21 cellular contexts compared by ENCODE assay signal in genomic region chr1:58107943-58108342, GRCh38.
"Had no signal": no experiment of that assay in that cellular context is flagged by ENCODE, and none has a peak within 500 bp of the region (broad histone marks: within the 10 kb centered on the region; RNA-seq: fewer than 3 reads in every experiment).

No MANE protein-coding gene starts in this region.

- ATAC-seq: activated CD4-positive, CD25-positive, alpha-beta regulatory T cell treated with anti-CD3 and anti-CD28 coated beads, Interleukin-2, amount 50 U/mL, for 24 hours; natural killer cell; stimulated activated effector memory CD8-positive, alpha-beta T cell treated with anti-CD3 and anti-CD28 coated beads, Interleukin-12 subunit alpha, Interleukin-12 subunit beta, amount 100 ng/mL, for 72 hours had no signal

- H3K4me3 ChIP-seq: ascending aorta, coronary artery, lung, sigmoid colon, thoracic aorta, upper lobe of left lung had no signal

- H3K4me1 ChIP-seq: ascending aorta, parathyroid adenoma, sigmoid colon, upper lobe of left lung had no signal

- H3K27ac ChIP-seq: ascending aorta, coronary artery, parathyroid adenoma, sigmoid colon, thoracic aorta, upper lobe of left lung had no signal

- DNase-seq: activated CD4-positive, alpha-beta T cell treated with anti-CD3 and anti-CD28 coated beads, Interleukin-2, amount 10 ng/mL, durations not matched to agents 7 days and 5 days; activated CD8-positive, alpha-beta memory T cell treated with anti-CD3 and anti-CD28 coated beads, Interleukin-2, amount 50 U/mL, for 4 hours; activated effector memory CD4-positive, alpha-beta T cell treated with anti-CD3 and anti-CD28 coated beads, Interleukin-2, amount 50 U/mL, for 16 hours; activated naive CD4-positive, alpha-beta T cell treated with anti-CD3 and anti-CD28 coated beads, Interleukin-2, amount 50 U/mL, for 16 hours; activated T-cell treated with anti-CD3 and anti-CD28 coated beads, Interleukin-2, amount 50 U/mL, for 48 hours; erythroblast; natural killer cell; sigmoid colon; stimulated activated CD4-positive, alpha-beta T cell treated with anti-CD3 and anti-CD28 coated beads, Interleukin-4, amount 100 ng/mL, for 24 hours; upper lobe of left lung had no signal

- FAIRE-seq: endometrium, frontal cortex, keratinocyte had no signal

- H3K4me3 Mint-ChIP-seq: activated CD4-positive, alpha-beta T cell treated with anti-CD3 and anti-CD28 coated beads, Interleukin-2, amount 10 ng/mL, durations not matched to agents 7 days and 5 days; central memory CD8-positive, alpha-beta T cell; natural killer cell; stimulated activated effector memory CD8-positive, alpha-beta T cell treated with anti-CD3 and anti-CD28 coated beads, Interleukin-12 subunit alpha, Interleukin-12 subunit beta, amount 100 ng/mL, for 72 hours had no signal

- H3K9ac ChIP-seq: parathyroid adenoma had no signal

- H3K4me1 Mint-ChIP-seq: activated CD4-positive, alpha-beta T cell treated with anti-CD3 and anti-CD28 coated beads, Interleukin-2, amount 10 ng/mL, durations not matched to agents 7 days and 5 days; central memory CD8-positive, alpha-beta T cell; stimulated activated effector memory CD8-positive, alpha-beta T cell treated with anti-CD3 and anti-CD28 coated beads, Interleukin-12 subunit alpha, Interleukin-12 subunit beta, amount 100 ng/mL, for 72 hours had no signal

- H3K36me3 Mint-ChIP-seq: natural killer cell; stimulated activated effector memory CD8-positive, alpha-beta T cell treated with anti-CD3 and anti-CD28 coated beads, Interleukin-12 subunit alpha, Interleukin-12 subunit beta, amount 100 ng/mL, for 72 hours had no signal

- H3K27ac Mint-ChIP-seq: activated CD4-positive, alpha-beta T cell treated with anti-CD3 and anti-CD28 coated beads, Interleukin-2, amount 10 ng/mL, durations not matched to agents 7 days and 5 days; natural killer cell; stimulated activated effector memory CD8-positive, alpha-beta T cell treated with anti-CD3 and anti-CD28 coated beads, Interleukin-12 subunit alpha, Interleukin-12 subunit beta, amount 100 ng/mL, for 72 hours had no signal

- H3K9me3 ChIP-seq: ascending aorta, sigmoid colon, thoracic aorta, upper lobe of left lung had no signal

- H3K9me3 Mint-ChIP-seq: activated CD4-positive, alpha-beta T cell treated with anti-CD3 and anti-CD28 coated beads, Interleukin-2, amount 10 ng/mL, durations not matched to agents 7 days and 5 days; central memory CD8-positive, alpha-beta T cell had no signal

- H3K27me3 ChIP-seq: ascending aorta, sigmoid colon, upper lobe of left lung had no signal

- H2AFZ ChIP-seq: parathyroid adenoma had no signal

- H3K36me3 ChIP-seq: ascending aorta, sigmoid colon, thoracic aorta, upper lobe of left lung had no signal

- H3K79me2 ChIP-seq: parathyroid adenoma had no signal
